Comparison of ENCODE assay signal across 1 cellular context in genomic region chr2:33275689-33276444, GRCh38.
TF ChIP-seq lines count a peak whose summit lies in the region.

No MANE protein-coding gene starts in this region.

TF ChIP-seq in HepG2, 621 proteins besides CTCF, POLR2A, EP300 and RAD21 (continued from another document and continues in another):
- TF ChIP-seq LCORL (IDR thresholded peaks at IDR 0.05) (no peak), LCORL (CRISPR knock-in tag; IDR thresholded peaks at IDR 0.05) (no peak), ZNF282 (IDR thresholded peaks at IDR 0.05; ENCODE audit: partially characterized antibody) (no peak), HNRNPH1 (optimal IDR thresholded peaks at IDR 0.05; ENCODE audit: low read depth, low read length) (no peak), NCOA2 (CRISPR knock-in tag; IDR thresholded peaks at IDR 0.05) (no peak), MAFG (CRISPR knock-in tag; IDR thresholded peaks at IDR 0.05) (no peak), MATR3 (CRISPR knock-in tag; IDR thresholded peaks at IDR 0.05) (no peak), REPIN1 (CRISPR knock-in tag; IDR thresholded peaks at IDR 0.05; ENCODE audit: borderline replicate concordance, low read depth) (no peak), SOX6 (IDR thresholded peaks at IDR 0.05) (no peak), SOX6 (CRISPR knock-in tag; IDR thresholded peaks at IDR 0.05) (peak; percentile 59), YEATS4 (CRISPR knock-in tag; IDR thresholded peaks at IDR 0.05; ENCODE audit: borderline replicate concordance) (no peak), FOXA1 (IDR thresholded peaks at IDR 0.05) (no peak), FOXA1 (CRISPR knock-in tag; IDR thresholded peaks at IDR 0.05) (peak; percentile 87), NFKBIZ (CRISPR knock-in tag; IDR thresholded peaks at IDR 0.05) (no peak), ZNF232 (CRISPR knock-in tag; IDR thresholded peaks at IDR 0.05; ENCODE audit: borderline replicate concordance) (no peak), ZNF607 (CRISPR knock-in tag; IDR thresholded peaks at IDR 0.05; ENCODE audit: borderline replicate concordance) (no peak), NFATC3 (CRISPR knock-in tag; IDR thresholded peaks at IDR 0.05) (no peak), ZNF776 (CRISPR knock-in tag; IDR thresholded peaks at IDR 0.05) (no peak), BRD4 (CRISPR knock-in tag; IDR thresholded peaks at IDR 0.05) (no peak), ISX (CRISPR knock-in tag; conservative IDR thresholded peaks at IDR 0.05) (no peak), ZNF546 (CRISPR knock-in tag; conservative IDR thresholded peaks at IDR 0.05) (no peak), ZNF318 (CRISPR knock-in tag; IDR thresholded peaks at IDR 0.05) (no peak), SYNCRIP (IDR thresholded peaks at IDR 0.05; ENCODE audit: insufficient read depth, low read depth, low read length) (no peak), MXD1 (CRISPR knock-in tag; IDR thresholded peaks at IDR 0.05) (no peak), FLYWCH1 (CRISPR knock-in tag; IDR thresholded peaks at IDR 0.05) (no peak), PBX3 (CRISPR knock-in tag; IDR thresholded peaks at IDR 0.05; ENCODE audit: borderline replicate concordance) (no peak), NPAS2 (CRISPR knock-in tag; IDR thresholded peaks at IDR 0.05; ENCODE audit: borderline replicate concordance) (no peak), NFE2L2 (IDR thresholded peaks at IDR 0.05; ENCODE audit: low read length) (no peak), ZNF674 (CRISPR knock-in tag; IDR thresholded peaks at IDR 0.05; ENCODE audit: low read depth) (no peak), ZBTB33 (CRISPR knock-in tag; IDR thresholded peaks at IDR 0.05) (no peak), ZNF503 (CRISPR knock-in tag; IDR thresholded peaks at IDR 0.05) (peak; percentile 31; the same call in 1 of the 2 replicates), XBP1 (CRISPR knock-in tag; IDR thresholded peaks at IDR 0.05) (no peak), PRMT3 (CRISPR knock-in tag; IDR thresholded peaks at IDR 0.05; ENCODE audit: borderline replicate concordance, low read depth) (no peak), ZNF567 (CRISPR knock-in tag; IDR thresholded peaks at IDR 0.05; ENCODE audit: borderline replicate concordance) (no peak), ZNF446 (CRISPR knock-in tag; IDR thresholded peaks at IDR 0.05) (no peak), NR2C2 (CRISPR knock-in tag; IDR thresholded peaks at IDR 0.05; ENCODE audit: borderline replicate concordance) (no peak), HCFC1 (IDR thresholded peaks at IDR 0.05; ENCODE audit: low read depth, low read length) (no peak)
- TF ChIP-seq, protein P1, sequence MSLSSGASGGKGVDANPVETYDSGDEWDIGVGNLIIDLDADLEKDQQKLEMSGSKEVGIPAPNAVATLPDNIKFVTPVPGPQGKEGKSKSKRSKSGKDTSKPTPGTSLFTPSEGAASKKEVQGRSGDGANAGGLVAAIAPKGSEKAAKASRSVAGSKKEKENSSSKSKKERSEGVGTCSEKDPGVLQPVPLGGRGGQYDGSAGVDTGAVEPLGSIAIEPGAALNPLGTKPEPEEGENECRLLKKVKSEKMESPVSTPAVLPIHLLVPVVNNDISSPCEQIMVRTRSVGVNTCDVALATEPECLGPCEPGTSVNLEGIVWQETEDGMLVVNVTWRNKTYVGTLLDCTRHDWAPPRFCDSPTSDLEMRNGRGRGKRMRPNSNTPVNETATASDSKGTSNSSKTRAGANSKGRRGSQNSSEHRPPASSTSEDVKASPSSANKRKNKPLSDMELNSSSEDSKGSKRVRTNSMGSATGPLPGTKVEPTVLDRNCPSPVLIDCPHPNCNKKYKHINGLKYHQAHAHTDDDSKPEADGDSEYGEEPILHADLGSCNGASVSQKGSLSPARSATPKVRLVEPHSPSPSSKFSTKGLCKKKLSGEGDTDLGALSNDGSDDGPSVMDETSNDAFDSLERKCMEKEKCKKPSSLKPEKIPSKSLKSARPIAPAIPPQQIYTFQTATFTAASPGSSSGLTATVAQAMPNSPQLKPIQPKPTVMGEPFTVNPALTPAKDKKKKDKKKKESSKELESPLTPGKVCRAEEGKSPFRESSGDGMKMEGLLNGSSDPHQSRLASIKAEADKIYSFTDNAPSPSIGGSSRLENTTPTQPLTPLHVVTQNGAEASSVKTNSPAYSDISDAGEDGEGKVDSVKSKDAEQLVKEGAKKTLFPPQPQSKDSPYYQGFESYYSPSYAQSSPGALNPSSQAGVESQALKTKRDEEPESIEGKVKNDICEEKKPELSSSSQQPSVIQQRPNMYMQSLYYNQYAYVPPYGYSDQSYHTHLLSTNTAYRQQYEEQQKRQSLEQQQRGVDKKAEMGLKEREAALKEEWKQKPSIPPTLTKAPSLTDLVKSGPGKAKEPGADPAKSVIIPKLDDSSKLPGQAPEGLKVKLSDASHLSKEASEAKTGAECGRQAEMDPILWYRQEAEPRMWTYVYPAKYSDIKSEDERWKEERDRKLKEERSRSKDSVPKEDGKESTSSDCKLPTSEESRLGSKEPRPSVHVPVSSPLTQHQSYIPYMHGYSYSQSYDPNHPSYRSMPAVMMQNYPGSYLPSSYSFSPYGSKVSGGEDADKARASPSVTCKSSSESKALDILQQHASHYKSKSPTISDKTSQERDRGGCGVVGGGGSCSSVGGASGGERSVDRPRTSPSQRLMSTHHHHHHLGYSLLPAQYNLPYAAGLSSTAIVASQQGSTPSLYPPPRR (CRISPR knock-in tag; IDR thresholded peaks at IDR 0.05; ENCODE audit: borderline replicate concordance) = no peak
- TF ChIP-seq, protein P2, sequence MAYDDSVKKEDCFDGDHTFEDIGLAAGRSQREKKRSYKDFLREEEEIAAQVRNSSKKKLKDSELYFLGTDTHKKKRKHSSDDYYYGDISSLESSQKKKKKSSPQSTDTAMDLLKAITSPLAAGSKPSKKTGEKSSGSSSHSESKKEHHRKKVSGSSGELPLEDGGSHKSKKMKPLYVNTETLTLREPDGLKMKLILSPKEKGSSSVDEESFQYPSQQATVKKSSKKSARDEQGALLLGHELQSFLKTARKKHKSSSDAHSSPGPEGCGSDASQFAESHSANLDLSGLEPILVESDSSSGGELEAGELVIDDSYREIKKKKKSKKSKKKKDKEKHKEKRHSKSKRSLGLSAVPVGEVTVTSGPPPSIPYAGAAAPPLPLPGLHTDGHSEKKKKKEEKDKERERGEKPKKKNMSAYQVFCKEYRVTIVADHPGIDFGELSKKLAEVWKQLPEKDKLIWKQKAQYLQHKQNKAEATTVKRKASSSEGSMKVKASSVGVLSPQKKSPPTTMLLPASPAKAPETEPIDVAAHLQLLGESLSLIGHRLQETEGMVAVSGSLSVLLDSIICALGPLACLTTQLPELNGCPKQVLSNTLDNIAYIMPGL (CRISPR knock-in tag; IDR thresholded peaks at IDR 0.05; ENCODE audit: borderline replicate concordance in 1 of 2, low read depth in 1 of 2) = no peak
- TF ChIP-seq, protein P3, sequence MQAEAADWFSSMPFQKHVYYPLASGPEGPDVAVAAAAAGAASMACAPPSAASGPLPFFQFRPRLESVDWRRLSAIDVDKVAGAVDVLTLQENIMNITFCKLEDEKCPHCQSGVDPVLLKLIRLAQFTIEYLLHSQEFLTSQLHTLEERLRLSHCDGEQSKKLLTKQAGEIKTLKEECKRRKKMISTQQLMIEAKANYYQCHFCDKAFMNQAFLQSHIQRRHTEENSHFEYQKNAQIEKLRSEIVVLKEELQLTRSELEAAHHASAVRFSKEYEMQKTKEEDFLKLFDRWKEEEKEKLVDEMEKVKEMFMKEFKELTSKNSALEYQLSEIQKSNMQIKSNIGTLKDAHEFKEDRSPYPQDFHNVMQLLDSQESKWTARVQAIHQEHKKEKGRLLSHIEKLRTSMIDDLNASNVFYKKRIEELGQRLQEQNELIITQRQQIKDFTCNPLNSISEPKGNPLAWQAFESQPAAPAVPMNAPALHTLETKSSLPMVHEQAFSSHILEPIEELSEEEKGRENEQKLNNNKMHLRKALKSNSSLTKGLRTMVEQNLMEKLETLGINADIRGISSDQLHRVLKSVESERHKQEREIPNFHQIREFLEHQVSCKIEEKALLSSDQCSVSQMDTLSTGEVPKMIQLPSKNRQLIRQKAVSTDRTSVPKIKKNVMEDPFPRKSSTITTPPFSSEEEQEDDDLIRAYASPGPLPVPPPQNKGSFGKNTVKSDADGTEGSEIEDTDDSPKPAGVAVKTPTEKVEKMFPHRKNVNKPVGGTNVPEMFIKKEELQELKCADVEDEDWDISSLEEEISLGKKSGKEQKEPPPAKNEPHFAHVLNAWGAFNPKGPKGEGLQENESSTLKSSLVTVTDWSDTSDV (CRISPR knock-in tag; IDR thresholded peaks at IDR 0.05) = no peak
